8 cellular contexts compared by ENCODE assay signal in the genomic region with DNA sequence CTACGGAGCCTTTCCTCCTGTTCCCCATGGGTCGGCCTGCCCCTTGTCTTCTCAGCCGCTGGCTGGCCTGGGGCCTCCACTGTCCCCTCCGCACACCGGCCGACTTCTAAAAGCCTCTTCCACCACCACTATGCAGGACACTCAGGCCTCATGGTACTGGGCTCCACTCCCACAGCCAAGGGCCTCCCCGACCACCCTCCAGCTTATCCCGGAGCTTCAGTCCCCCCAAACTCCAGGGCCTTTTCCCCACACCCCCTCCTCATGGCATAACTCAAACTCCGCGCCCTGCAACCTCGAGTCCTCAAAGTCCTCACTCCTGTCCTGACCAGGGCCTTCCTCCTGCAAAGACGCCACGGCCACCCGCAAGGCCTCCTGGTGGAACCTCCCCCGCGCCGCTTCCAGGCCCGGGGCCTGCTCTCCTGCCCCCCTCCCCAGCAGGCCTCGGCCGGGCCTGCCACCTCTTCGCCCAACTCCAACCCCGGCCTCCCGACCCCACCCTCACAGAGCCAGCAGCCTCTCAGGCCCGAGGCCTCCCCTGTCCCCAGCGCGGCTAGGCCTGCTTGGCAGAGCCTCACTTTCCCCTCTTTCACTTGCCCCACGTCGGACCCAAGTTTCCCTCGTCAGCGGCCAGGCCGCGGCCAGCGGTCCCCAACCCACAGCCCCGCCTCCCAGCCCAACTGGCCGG. TPM values are rescaled to one million over a fixed set of nuclear protein-coding genes. Genes with fewer than 3 reads are reported as not detected.
A peak's percentile ranks its signal among the peaks of the same experiment; 100 is the strongest.
DNase-seq lines count a peak whose midpoint lies in the region; ATAC-seq, FAIRE-seq and TF ChIP-seq lines count a peak whose summit lies in the region.

No MANE protein-coding gene starts in this region.

- H3K27ac Mint-ChIP-seq in MCF 10A (ENCODE audit: low read depth, unreplicated experiment) = peak overlapping the region; percentile 100

- in situ Hi-C loops in GM18951 (cut with MboI; ENCODE audit: low sequenced_read_pairs, unreplicated experiment) = no loop called here

- POLR2A ChIA-PET in MCF 10A (lab: Yijun Ruan, JAX) = interaction anchor here (0.7 to 2.9 kb wide), 7 partner anchors 9 to 57 kb away, joined by 3 to 8 read pairs (median 4); a partner anchor contains a TSS

- H3K27me3 ChIP-seq in keratinocyte (ENCODE audit: control insufficient read depth, extremely low read depth, insufficient read depth, low read length) = no peaks in the 10 kb centered on the region

- BruUV-seq in MCF 10A (replicated peaks; lab: Mats Ljungman, UMichigan) = no TSS peak

- peaks cover 5 to 12% of the 10 kb centered on the region in 2 experiments for H3K36me3 ChIP-seq in keratinocyte (ENCODE audit: control insufficient read depth in 2 of 2, extremely low read depth in 1 of 2, insufficient read depth in 2 of 2, low read length in 2 of 2)

- H3K9me1 ChIP-seq in keratinocyte (ENCODE audit: control insufficient read depth, extremely low read depth, insufficient read depth, low read length) = no peaks in the 10 kb centered on the region

- no peak for TF ChIP-seq CTCF in 22Rv1 (IDR thresholded peaks at IDR 0.05)
- no peak for TF ChIP-seq CTCF in MCF 10A (IDR thresholded peaks at IDR 0.05; ENCODE audit: unreplicated experiment)
- no peak for TF ChIP-seq CTCF in keratinocyte (optimal IDR thresholded peaks at IDR 0.05 in 1 of 3, IDR thresholded peaks at IDR 0.05 in 1 of 3, conservative IDR thresholded peaks at IDR 0.05 in 1 of 3; ENCODE audit: extremely low read depth in 1 of 3, insufficient read depth in 2 of 3, low read length in 3 of 3)

- no peaks in the 10 kb centered on the region for H3K27me3 Mint-ChIP-seq in MCF 10A (ENCODE audit: insufficient read depth, unreplicated experiment)

- H3K4me3 Mint-ChIP-seq in MCF 10A (ENCODE audit: unreplicated experiment) = peak overlapping the region; percentile 99

- peaks cover 34% of the 10 kb centered on the region for H3K36me3 Mint-ChIP-seq in MCF 10A (ENCODE audit: insufficient read depth, unreplicated experiment)

- H3K4me1 ChIP-seq in keratinocyte (ENCODE audit: control insufficient read depth, extremely low read depth, insufficient read depth, low read length) = peaks cover 17% of the 10 kb centered on the region

- intact Hi-C loops in MCF 10A (cut with micrococcal nuclease) = loop anchor here (2.0 kb wide), 1 partner anchor 47 kb away; no protein-coding TSS in a partner anchor

- H3K27ac ChIP-seq in 22Rv1 = peak overlapping the region; percentile 94
- peak overlapping the region; percentile 98 for H3K27ac ChIP-seq in keratinocyte (ENCODE audit: control insufficient read depth, insufficient read depth, low read length)

- ATAC-seq in HG02973 (IDR thresholded peaks at IDR 0.05; ENCODE audit: unreplicated experiment) = no peak

- H3K4me3 ChIP-seq in keratinocyte (ENCODE audit: control insufficient read depth in 2 of 3, extremely low read depth in 1 of 3, insufficient read depth in 2 of 3, low read depth in 1 of 3, low read length in 3 of 3) = peak overlapping the region; percentile 76 to 99 (median 99)

- H3K9me3 Mint-ChIP-seq in MCF 10A (ENCODE audit: unreplicated experiment) = no peaks in the 10 kb centered on the region

- peak overlapping the region; percentile 96 for H3K9ac ChIP-seq in keratinocyte (ENCODE audit: control insufficient read depth, extremely low read depth, insufficient read depth, low read length)

- peaks cover 3% of the 10 kb centered on the region for H4K20me1 ChIP-seq in keratinocyte (ENCODE audit: control insufficient read depth, extremely low read depth, insufficient read depth, low read length)

- CTCF ChIA-PET in MCF 10A (lab: Yijun Ruan, JAX) = interaction anchor here (0.6 to 1.1 kb wide), 3 partner anchors 39 to 83 kb away, joined by 4 to 8 read pairs (median 4); a partner anchor contains a TSS

- peaks cover 28% of the 10 kb centered on the region for H3K4me1 Mint-ChIP-seq in MCF 10A (ENCODE audit: insufficient read depth, unreplicated experiment)

- DNase-seq in OCI-M1 (lab: John Stamatoyannopoulos, UW) = peak; percentile 76
- DNase-seq in MCF 10A (ENCODE audit: unreplicated experiment) = peak; percentile 48
- DNase-seq in keratinocyte (ENCODE audit: low read depth, low spot score) = no peak
- DNase-seq in stimulated activated CD4-positive, alpha-beta T cell treated with anti-CD3 and anti-CD28 coated beads, Interleukin-15, amount 100 ng/mL, for 48 hours (ENCODE audit: low read depth in 2 of 2) = peak; percentile 14 to 17
- no peak for DNase-seq in 8988T

- dilution Hi-C loops in keratinocyte (cut with MboI; ENCODE audit: extremely low pct_ligation_motif_present, low sequenced_read_pairs) = no loop called here

- H2AFZ ChIP-seq in keratinocyte (ENCODE audit: control insufficient read depth, low read length) = peak overlapping the region; percentile 37

- TF ChIP-seq POLR2A in GM18951 (IDR thresholded peaks at IDR 0.05; ENCODE audit: extremely low read depth, insufficient read depth, insufficient read length) = peak; percentile 10

- H3K9me3 ChIP-seq in keratinocyte (ENCODE audit: control insufficient read depth, low read depth, low read length) = no peaks in the 10 kb centered on the region

- FAIRE-seq in keratinocyte (lab: Jason Lieb, UNC) = no peak

- peaks cover 79% of the 10 kb centered on the region for H3K79me2 ChIP-seq in keratinocyte (ENCODE audit: control insufficient read depth, insufficient read depth, low read length)

- H3K4me2 ChIP-seq in keratinocyte (ENCODE audit: control insufficient read depth, extremely low read depth, insufficient read depth, low read depth, low read length) = peak overlapping the region; percentile 99

RNA-seq across cellular contexts. Expression of a gene that starts 1.9 kb away (rescaled TPM):
- total RNA-seq in MCF 10A (2022) = 92.6 and 105 TPM in 2 replicates
- 51.2 to 77.6 TPM (median 70.8 TPM) in 3 replicates for polyA plus RNA-seq in keratinocyte
- polyA plus RNA-seq in keratinocyte (2011; ENCODE audit: low read depth) = 20.7 TPM
- 57.6 and 69.4 TPM in 2 replicates for polyA plus RNA-seq in keratinocyte (2011; cell fraction: cytosol; rRNA removed)
- 87.1 and 111 TPM in 2 replicates for polyA plus RNA-seq in keratinocyte (2011; cell fraction: nucleus; rRNA removed)
- polyA plus RNA-seq in keratinocyte (2012; ENCODE audit: low replicate concordance) = 51.8 and 58.7 TPM in 2 replicates
- polyA minus RNA-seq in keratinocyte = 81.8 to 143 TPM (median 117 TPM) in 3 replicates
- 125 TPM for polyA minus RNA-seq in keratinocyte (2011; cell fraction: cytosol; rRNA and poly(A)+ RNA removed)
- polyA minus RNA-seq in keratinocyte (2011; cell fraction: nucleus; rRNA and poly(A)+ RNA removed) = 75.8 and 80.4 TPM in 2 replicates

RNA-seq across cellular contexts. Expression of a gene that starts 1.9 kb away (rescaled TPM):
- total RNA-seq in MCF 10A (2022) = 299 and 318 TPM in 2 replicates
- 650 to 970 TPM (median 720 TPM) in 3 replicates for polyA plus RNA-seq in keratinocyte
- 267 TPM for polyA plus RNA-seq in keratinocyte (2011; ENCODE audit: low read depth)
- polyA plus RNA-seq in keratinocyte (2011; cell fraction: cytosol; rRNA removed) = 799 and 838 TPM in 2 replicates
- 170 and 300 TPM in 2 replicates for polyA plus RNA-seq in keratinocyte (2011; cell fraction: nucleus; rRNA removed)
- 471 and 744 TPM in 2 replicates for polyA plus RNA-seq in keratinocyte (2012; ENCODE audit: low replicate concordance)
- 38.0 to 117 TPM (median 52.1 TPM) in 3 replicates for polyA minus RNA-seq in keratinocyte
- 111 TPM for polyA minus RNA-seq in keratinocyte (2011; cell fraction: cytosol; rRNA and poly(A)+ RNA removed)
- 23.4 and 45.7 TPM in 2 replicates for polyA minus RNA-seq in keratinocyte (2011; cell fraction: nucleus; rRNA and poly(A)+ RNA removed)

RNA-seq across cellular contexts. Expression of a gene that starts 39.1 kb away (rescaled TPM):
- 27.4 and 28.4 TPM in 2 replicates for total RNA-seq in MCF 10A (2022)
- polyA plus RNA-seq in keratinocyte = 26.3 to 28.2 TPM (median 26.6 TPM) in 3 replicates
- polyA plus RNA-seq in keratinocyte (2011; ENCODE audit: low read depth) = 5.0 TPM
- polyA plus RNA-seq in keratinocyte (2011; cell fraction: cytosol; rRNA removed) = 17.4 and 19.4 TPM in 2 replicates
- polyA plus RNA-seq in keratinocyte (2011; cell fraction: nucleus; rRNA removed) = 24.5 and 26.9 TPM in 2 replicates
- 12.4 and 17.9 TPM in 2 replicates for polyA plus RNA-seq in keratinocyte (2012; ENCODE audit: low replicate concordance)
- 55.7 to 111 TPM (median 63.4 TPM) in 3 replicates for polyA minus RNA-seq in keratinocyte
- 20.5 TPM for polyA minus RNA-seq in keratinocyte (2011; cell fraction: cytosol; rRNA and poly(A)+ RNA removed)
- polyA minus RNA-seq in keratinocyte (2011; cell fraction: nucleus; rRNA and poly(A)+ RNA removed) = 25.3 and 41.0 TPM in 2 replicates

RNA-seq across cellular contexts. Expression of a gene that starts 54.0 kb away (rescaled TPM):
- 4.5 and 5.0 TPM in 2 replicates for total RNA-seq in MCF 10A (2022)
- polyA plus RNA-seq in keratinocyte = 0.42 to 5.1 TPM (median 3.8 TPM) in 3 replicates
- 0.74 TPM for polyA plus RNA-seq in keratinocyte (2011; ENCODE audit: low read depth)
- 0.98 and 1.2 TPM in 2 replicates for polyA plus RNA-seq in keratinocyte (2011; cell fraction: cytosol; rRNA removed)
- polyA plus RNA-seq in keratinocyte (2011; cell fraction: nucleus; rRNA removed) = 4.2 and 4.4 TPM in 2 replicates
- polyA plus RNA-seq in keratinocyte (2012; ENCODE audit: low replicate concordance) = 0.24 and 4.0 TPM in 2 replicates
- polyA minus RNA-seq in keratinocyte = 2.1 to 6.8 TPM (median 5.0 TPM) in 3 replicates
- not detected for polyA minus RNA-seq in keratinocyte (2011; cell fraction: cytosol; rRNA and poly(A)+ RNA removed)
- 1.5 and 2.9 TPM in 2 replicates for polyA minus RNA-seq in keratinocyte (2011; cell fraction: nucleus; rRNA and poly(A)+ RNA removed)

Comparison
In these comparisons a context has a peak if more than half of its experiments do, and no peak if none do; other contexts are left out.
1. DNase-seq: peak in OCI-M1 (single experiment), MCF 10A (single experiment) and stimulated activated CD4-positive, alpha-beta T cell treated with anti-CD3 and anti-CD28 coated beads, Interleukin-15, amount 100 ng/mL, for 48 hours (2 of 2); none in keratinocyte (single experiment) and 8988T (single experiment).